Comparison of ENCODE assay signal across 8 cellular contexts in genomic region chr18:79950440-79951341, GRCh38. TPM values are rescaled to one million over a fixed set of nuclear protein-coding genes. Genes with fewer than 3 reads are reported as not detected.
DNase-seq lines count a peak whose midpoint lies in the region; ATAC-seq, FAIRE-seq and TF ChIP-seq lines count a peak whose summit lies in the region.

No MANE protein-coding gene starts in this region.

- FAIRE-seq in astrocyte (lab: Jason Lieb, UNC) (no peak), D721Med (lab: Jason Lieb, UNC) (no peak)

- DNase-seq in CD14-positive monocyte (ENCODE audit: low spot score) (peak; percentile 49), astrocyte (ENCODE audit: low read depth) (no peak), iPS DF 6.9 (ENCODE audit: low read depth, low spot score) (no peak), gastrocnemius medialis (no peak), DMS79 (lab: John Stamatoyannopoulos, UW) (no peak), D721Med (ENCODE audit: insufficient read length, low spot score) (no peak)

- H3K4me1 Mint-ChIP-seq in CD14-positive monocyte (peaks cover 45% of the 10 kb centered on the region), astrocyte (ENCODE audit: low read depth, unreplicated experiment) (peaks cover 8% of the 10 kb centered on the region)

- H3K4me3 ChIP-seq in Loucy (ENCODE audit: low read length, poor library complexity, severe bottlenecking) (peak overlapping the region; percentile 83), astrocyte (ENCODE audit: insufficient read depth, low read depth, low read length) (peak overlapping the region; percentile 67), iPS DF 6.9 (ENCODE audit: low read length) (peak overlapping the region; percentile 74), gastrocnemius medialis (peak overlapping the region; percentile 75 to 97 (median 92))

- no CpG with 5 or more reads among the region's 82 CpGs for WGBS in iPS DF 6.9 (ENCODE audit: insufficient coverage, insufficient read length)

- H3K36me3 ChIP-seq in Loucy (ENCODE audit: insufficient read depth, low read length) (no peaks in the 10 kb centered on the region), astrocyte (ENCODE audit: insufficient read depth, low read length) (no peaks in the 10 kb centered on the region), iPS DF 6.9 (ENCODE audit: control insufficient read depth, insufficient read depth, low read length) (no peaks in the 10 kb centered on the region; the same call in 1 of the 2 replicates), gastrocnemius medialis (peaks cover 0 to 10% of the 10 kb centered on the region in 2 donors)

- H3K9me3 Mint-ChIP-seq in CD14-positive monocyte (no peaks in the 10 kb centered on the region), astrocyte (ENCODE audit: unreplicated experiment) (peaks cover 4% of the 10 kb centered on the region)

- peak overlapping the region; percentile 65 for H3K9ac ChIP-seq in Loucy (ENCODE audit: low read depth, low read length, poor library complexity, severe bottlenecking)
- peak overlapping the region; percentile 82 for H3K9ac ChIP-seq in astrocyte (ENCODE audit: low read length)

- TF ChIP-seq POLR2A in gastrocnemius medialis (IDR thresholded peaks at IDR 0.05) = no peak

- H3F3A ChIP-seq in Loucy (ENCODE audit: low read depth) = no peaks in the 10 kb centered on the region; the same call in 1 of the 2 replicates

- H3K79me2 ChIP-seq in Loucy (ENCODE audit: insufficient read depth, low read length) = peaks cover 50% of the 10 kb centered on the region
- H3K79me2 ChIP-seq in astrocyte (ENCODE audit: insufficient read depth, low read length) = peaks cover 52% of the 10 kb centered on the region

- H3K27me3 ChIP-seq in Loucy (ENCODE audit: insufficient read depth, low read length, poor library complexity, severe bottlenecking) = no peaks in the 10 kb centered on the region
- H3K27me3 ChIP-seq in astrocyte (ENCODE audit: insufficient read depth, low read length) = no peaks in the 10 kb centered on the region
- H3K27me3 ChIP-seq in iPS DF 6.9 (ENCODE audit: control insufficient read depth, insufficient read depth, low read length) = peaks cover 24% of the 10 kb centered on the region
- no peaks in the 10 kb centered on the region for H3K27me3 ChIP-seq in gastrocnemius medialis

- in situ Hi-C loops in gastrocnemius medialis (cut with MboI; ENCODE audit: low sequenced_read_pairs in 4 of 4) = no loop called here

- ATAC-seq in GM19463 (IDR thresholded peaks at IDR 0.05; ENCODE audit: unreplicated experiment) = peak; percentile 21
- peak; percentile 10 to 30 for ATAC-seq in gastrocnemius medialis

- intact Hi-C loops in CD14-positive monocyte (cut with micrococcal nuclease) = loop anchor here (5.0 to 10.0 kb wide), 4 partner anchors 37 to 156 kb away; partner anchors contain the start of genes RBFA (in 2 of the 2), TXNL4A (in 2 of the 2) and KCNG2 (in 1 of the 2)
- intact Hi-C loops in gastrocnemius medialis (cut with DNase I; ENCODE audit: low total_unique reads) = loop anchor here (1.0 to 10.0 kb wide), 3 partner anchors 38 to 546 kb away; partner anchors contain the start of genes RBFA and TXNL4A

- H3K27me3 Mint-ChIP-seq in CD14-positive monocyte (ENCODE audit: low read depth in 3 of 3) = peaks cover 2 to 14% (median 5%) of the 10 kb centered on the region in 3 donors
- H3K27me3 Mint-ChIP-seq in astrocyte (ENCODE audit: low read depth, unreplicated experiment) = peaks cover 2% of the 10 kb centered on the region

- H3K4me1 ChIP-seq in Loucy (ENCODE audit: insufficient read depth, low read length, poor library complexity, severe bottlenecking) (peaks cover 34% of the 10 kb centered on the region), astrocyte (ENCODE audit: insufficient read depth, low read length) (peaks cover 7% of the 10 kb centered on the region), iPS DF 6.9 (ENCODE audit: control insufficient read depth, insufficient read depth, low read length) (0 out of 2 replicates have a peak, but pooled peaks cover 6% of the 10 kb centered on the region), gastrocnemius medialis (peaks cover 39 to 53% of the 10 kb centered on the region in 2 donors)

- TF ChIP-seq CTCF in CD14-positive monocyte (IDR thresholded peaks at IDR 0.05) (no peak), Loucy (conservative IDR thresholded peaks at IDR 0.05; ENCODE audit: low read length) (no peak), astrocyte (IDR thresholded peaks at IDR 0.05; ENCODE audit: insufficient read depth, low read depth, low read length) (no peak), gastrocnemius medialis (IDR thresholded peaks at IDR 0.05 in 4 of 5, conservative IDR thresholded peaks at IDR 0.05 in 1 of 5) (no peak), D721Med (IDR thresholded peaks at IDR 0.05; ENCODE audit: insufficient read depth, missing control alignments) (no peak)

- H3K4me2 ChIP-seq in Loucy (ENCODE audit: low read depth, low read length, poor library complexity, severe bottlenecking) (peak overlapping the region; percentile 92), astrocyte (ENCODE audit: low read length) (peak overlapping the region; percentile 95)

- peak overlapping the region; percentile 60; the same call in 1 of the 2 replicates for H2AFZ ChIP-seq in Loucy (ENCODE audit: low read length)
- H2AFZ ChIP-seq in astrocyte (ENCODE audit: low read depth, low read length) = peak overlapping the region; percentile 78

- peaks cover 8% of the 10 kb centered on the region for H4K20me1 ChIP-seq in Loucy (ENCODE audit: insufficient read depth, low read length, poor library complexity, severe bottlenecking)
- peaks cover 49% of the 10 kb centered on the region for H4K20me1 ChIP-seq in astrocyte (ENCODE audit: insufficient read depth, low read length)

- peak overlapping the region; percentile 85 to 94 (median 93) for H3K27ac Mint-ChIP-seq in CD14-positive monocyte
- H3K27ac Mint-ChIP-seq in astrocyte (ENCODE audit: unreplicated experiment) = no peak overlapping the region

- no peaks in the 10 kb centered on the region for H3K9me2 ChIP-seq in Loucy (replicated peaks; ENCODE audit: low read depth, low read length)

- no peaks in the 10 kb centered on the region for H3K9me3 ChIP-seq in Loucy (ENCODE audit: insufficient read depth, low read depth, low read length)
- H3K9me3 ChIP-seq in astrocyte (ENCODE audit: insufficient read depth, low read depth, low read length) = no peaks in the 10 kb centered on the region
- H3K9me3 ChIP-seq in iPS DF 6.9 (ENCODE audit: control insufficient read depth, insufficient read depth, low read length) = no peaks in the 10 kb centered on the region
- no peaks in the 10 kb centered on the region for H3K9me3 ChIP-seq in gastrocnemius medialis

- H3K36me3 Mint-ChIP-seq in CD14-positive monocyte = peaks cover 30 to 39% of the 10 kb centered on the region in 2 donors
- peaks cover 12% of the 10 kb centered on the region for H3K36me3 Mint-ChIP-seq in astrocyte (ENCODE audit: low read depth, unreplicated experiment)

- H3K27ac ChIP-seq in astrocyte (ENCODE audit: low read depth, low read length) = peak overlapping the region; percentile 38
- no peak overlapping the region for H3K27ac ChIP-seq in iPS DF 6.9 (ENCODE audit: low read length)
- peak overlapping the region; percentile 88 to 96 (median 92) for H3K27ac ChIP-seq in gastrocnemius medialis

- H3K4me3 Mint-ChIP-seq in CD14-positive monocyte (peak overlapping the region; percentile 87 to 91), astrocyte (ENCODE audit: unreplicated experiment) (peak overlapping the region; percentile 93)

RNA-seq across cellular contexts. Expression of gene SLC66A2, which starts 0.8 kb away (rescaled TPM):
- 10 to 100 TPM; 26.8 to 33.8 TPM for polyA plus RNA-seq in CD14-positive monocyte
- total RNA-seq in astrocyte (25.3 and 27.6 TPM in 2 replicates), gastrocnemius medialis (100 to 1,000 TPM in 2 of 4 donors, 10 to 100 TPM in 2; 43.3 to 121 (median 107) TPM)

RNA-seq across cellular contexts. Expression of gene HSBP1L1, which starts 13.8 kb away (rescaled TPM):
- 10 to 100 TPM in 1 of 2 donors, 1 to 10 TPM in 1; 2.5 to 10.8 TPM for polyA plus RNA-seq in CD14-positive monocyte
- total RNA-seq in astrocyte (3.8 and 6.1 TPM in 2 replicates), gastrocnemius medialis (10 to 100 TPM in 1 of 4 donors, 1 to 10 TPM in 2, under 1 TPM in 1; 0.94 to 13.4 (median 6.9) TPM)

RNA-seq across cellular contexts. Expression of gene TXNL4A, which starts 37.7 kb away (rescaled TPM):
- polyA plus RNA-seq in CD14-positive monocyte = 100 to 1,000 TPM; 150 to 192 TPM
- total RNA-seq in astrocyte = 126 and 135 TPM in 2 replicates
- total RNA-seq in gastrocnemius medialis = 100 to 1,000 TPM in 1 of 4 donors, 10 to 100 TPM in 3; 39.9 to 105 (median 66.4) TPM
